20 cellular contexts compared by ENCODE assay signal in the genomic region with DNA sequence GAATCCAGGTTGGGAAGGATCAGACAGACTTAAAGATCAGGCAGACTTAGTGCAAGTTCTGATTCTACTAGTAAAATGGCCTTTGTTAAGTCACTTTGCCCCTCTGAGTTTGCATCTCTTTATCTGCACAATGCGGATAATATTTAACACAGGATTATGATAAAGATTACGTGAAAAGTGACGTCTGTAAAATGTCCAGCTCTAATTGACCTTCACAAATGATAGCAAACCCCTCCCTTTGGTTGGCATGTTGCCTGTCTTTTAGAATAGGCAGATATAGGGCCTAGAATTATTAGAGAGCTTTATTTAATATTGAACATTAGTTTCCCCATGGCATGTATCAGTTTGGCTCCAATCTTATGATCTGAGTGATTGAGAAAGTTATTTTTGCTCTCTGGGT.
"Had no signal": no experiment of that assay in that cellular context is flagged by ENCODE, and none has a peak within 500 bp of the region (broad histone marks: within the 10 kb centered on the region; RNA-seq: fewer than 3 reads in every experiment).

No MANE protein-coding gene starts in this region.

- H3K27me3 ChIP-seq: SJSA1 had no signal

- H3K36me3 ChIP-seq: SJSA1 had no signal

- H3K27ac ChIP-seq: SJSA1 had no signal

- DNase-seq: KBM-7, MV-4-11, NCI-H1048, NCI-H1105, NCI-H1417, NCI-H1436 treated with DMSO at 0.1 percent for 48 hours, NCI-H1694, NCI-H1930, NCI-H2081, NCI-H2107, NCI-H2227 treated with DMSO at 0.1 percent for 48 hours, NCI-H524, NCI-H526 treated with DMSO at 0.1 percent for 48 hours, NCI-H774, Right ventricle myocardium superior, RPMI8226, SIG-M5 had no signal

- FAIRE-seq: RCC 7860 had no signal

- H3K4me3 ChIP-seq: SJSA1, SK-N-MC had no signal

- H3K4me1 ChIP-seq: SJSA1 had no signal

- H3K9me3 ChIP-seq: SJSA1 had no signal
